Comparison of ENCODE assay signal across 17 cellular contexts in the genomic region with DNA sequence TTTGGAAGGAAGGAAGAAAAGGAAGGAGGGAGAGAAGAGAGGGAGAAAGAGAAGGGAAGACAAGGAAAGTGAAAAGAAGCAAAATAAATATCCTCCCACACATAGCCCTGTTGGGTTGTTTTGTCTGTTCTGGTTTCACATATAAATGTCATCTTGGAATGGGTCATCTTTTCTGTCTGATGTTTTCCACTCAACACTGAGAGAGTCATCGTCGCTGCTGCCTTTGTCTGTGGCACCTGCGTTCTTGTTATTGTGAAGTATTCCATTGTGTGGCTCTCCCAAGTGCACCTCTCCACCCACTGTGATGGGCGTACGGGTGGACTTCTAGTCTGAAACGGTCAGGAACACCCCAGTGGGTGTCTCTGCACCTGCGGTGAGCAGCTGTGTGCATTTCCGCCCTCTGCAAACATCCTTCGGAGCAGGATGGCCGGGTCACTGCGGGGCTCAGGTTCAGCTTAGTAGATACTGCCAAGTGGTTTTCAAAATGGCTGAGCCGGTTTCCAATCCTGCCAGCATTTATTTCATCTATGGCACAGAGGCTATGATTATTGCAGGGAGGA. TPM values are rescaled to one million over a fixed set of nuclear protein-coding genes. Genes with fewer than 3 reads are reported as not detected.
A peak's percentile ranks its signal among the peaks of the same experiment; 100 is the strongest.
DNase-seq lines count a peak whose midpoint lies in the region; ATAC-seq and TF ChIP-seq lines count a peak whose summit lies in the region.
"Had no signal": no experiment of that assay in that cellular context is flagged by ENCODE, and none has a peak within 500 bp of the region (broad histone marks: within the 10 kb centered on the region; RNA-seq: fewer than 3 reads in every experiment).

No MANE protein-coding gene starts in this region.

- H3K9me3 ChIP-seq in breast epithelium, result no peaks in the 10 kb centered on the region
- H3K9me3 ChIP-seq in right atrium auricular region, result no peaks in the 10 kb centered on the region
- H3K9me3 ChIP-seq: esophagus squamous epithelium, left lung, SK-N-SH had no signal

- peak overlapping the region in 1 of 2 donors; percentile 40 for H3K27ac Mint-ChIP-seq in activated naive CD4-positive, alpha-beta T cell treated with anti-CD3 and anti-CD28 coated beads, Interleukin-2, amount 50 U/mL, for 72 hours
- H3K27ac Mint-ChIP-seq: neural progenitor cell; stimulated activated naive B cell treated with anti-CD40 and anti-IgM and Interleukin-4, amounts not matched to agents 10 μg/mL and 1 μg/mL and 100 μg/mL, for 72 hours had no signal

- TF ChIP-seq CTCF in VCaP (conservative IDR thresholded peaks at IDR 0.05) (no peak), breast epithelium (IDR thresholded peaks at IDR 0.05) (no peak), right atrium auricular region (IDR thresholded peaks at IDR 0.05) (no peak)

- intact Hi-C loops in breast epithelium (cut with DNase I; ENCODE audit: low total_unique reads), result no loop called here

- no peak overlapping the region for H3K4me3 ChIP-seq in breast epithelium
- H3K4me3 ChIP-seq in right atrium auricular region, result no peak overlapping the region
- H3K4me3 ChIP-seq: esophagus squamous epithelium, left lung, neural progenitor cell had no signal

- H3K4me1 ChIP-seq in breast epithelium, result no peaks in the 10 kb centered on the region
- no peaks in the 10 kb centered on the region for H3K4me1 ChIP-seq in right atrium auricular region
- H3K4me1 ChIP-seq: esophagus squamous epithelium, left lung, neural progenitor cell had no signal

- ATAC-seq in activated naive CD4-positive, alpha-beta T cell treated with anti-CD3 and anti-CD28 coated beads, Interleukin-2, amount 50 U/mL, for 72 hours, result peak; percentile 24 to 66
- ATAC-seq in GM19452 (IDR thresholded peaks at IDR 0.05; ENCODE audit: unreplicated experiment), result no peak
- ATAC-seq: left lung; stimulated activated naive B cell treated with anti-CD40 and anti-IgM and Interleukin-4, amounts not matched to agents 10 μg/mL and 1 μg/mL and 100 μg/mL, for 72 hours had no signal

- no peaks in the 10 kb centered on the region for H3K9me3 Mint-ChIP-seq in activated naive CD4-positive, alpha-beta T cell treated with anti-CD3 and anti-CD28 coated beads, Interleukin-2, amount 50 U/mL, for 72 hours
- H3K9me3 Mint-ChIP-seq: CD8-positive, alpha-beta memory T cell; neural progenitor cell had no signal

- no peaks in the 10 kb centered on the region for H3K36me3 Mint-ChIP-seq in activated naive CD4-positive, alpha-beta T cell treated with anti-CD3 and anti-CD28 coated beads, Interleukin-2, amount 50 U/mL, for 72 hours
- H3K36me3 Mint-ChIP-seq: neural progenitor cell; stimulated activated naive B cell treated with anti-CD40 and anti-IgM and Interleukin-4, amounts not matched to agents 10 μg/mL and 1 μg/mL and 100 μg/mL, for 72 hours had no signal

- H3K36me3 ChIP-seq in breast epithelium, result no peaks in the 10 kb centered on the region
- H3K36me3 ChIP-seq in right atrium auricular region, result no peaks in the 10 kb centered on the region
- H3K36me3 ChIP-seq: esophagus squamous epithelium, left lung, neural progenitor cell had no signal

- no peak for DNase-seq in activated naive CD4-positive, alpha-beta T cell treated with anti-CD3 and anti-CD28 coated beads, Interleukin-2, amount 50 U/mL, for 72 hours (ENCODE audit: low spot score in 2 of 2)
- DNase-seq in activated naive CD4-positive, alpha-beta T cell (lab: John Stamatoyannopoulos, UW), result no peak
- peak; percentile 87 for DNase-seq in NCI-H2196 (lab: John Stamatoyannopoulos, UW; ENCODE audit: unreplicated experiment)
- DNase-seq in AG08395 (ENCODE audit: low spot score), result no peak
- no peak for DNase-seq in breast epithelium (ENCODE audit: low spot score in 2 of 2)
- no peak for DNase-seq in right atrium auricular region (ENCODE audit: low spot score)
- DNase-seq: activated CD4-positive, alpha-beta T cell treated with anti-CD3 and anti-CD28 coated beads, Interleukin-2, amount 50 U/mL, for 1 hour; CD8-positive, alpha-beta memory T cell; central memory CD4-positive, alpha-beta T cell; esophagus squamous epithelium; left lung; OCI-M1; SK-N-SH; stimulated activated naive B cell treated with anti-CD40 and anti-IgM and Interleukin-4, amounts not matched to agents 10 μg/mL and 1 μg/mL and 100 μg/mL, for 72 hours had no signal

- no peak for TF ChIP-seq POLR2A in breast epithelium (IDR thresholded peaks at IDR 0.05)

- H3K27me3 ChIP-seq in breast epithelium, result peaks cover 0 to 24% of the 10 kb centered on the region in 2 donors
- H3K27me3 ChIP-seq in right atrium auricular region, result no peaks in the 10 kb centered on the region

- H3K27ac ChIP-seq in VCaP (peak overlapping the region; percentile 51), breast epithelium (no peak overlapping the region), right atrium auricular region (peak overlapping the region in 1 of 2 donors; percentile 67)
- H3K27ac ChIP-seq: esophagus squamous epithelium, left lung, neural progenitor cell had no signal

RNA-seq across cellular contexts. Expression of a gene that starts 34.5 kb away (rescaled TPM):
- total RNA-seq in activated naive CD4-positive, alpha-beta T cell treated with anti-CD3 and anti-CD28 coated beads, Interleukin-2, amount 50 U/mL, for 72 hours, result 1 to 10 TPM; 6.5 to 8.4 TPM
- total RNA-seq in breast epithelium, result 10 to 100 TPM; 19.7 to 21.5 (median 20.8) TPM
- 10 to 100 TPM; 22.1 to 30.0 TPM for total RNA-seq in right atrium auricular region
